In genomic region chr7:78787854-78788253, GRCh38 we compare ENCODE assay signal across 3 cellular contexts.
TF ChIP-seq lines count a peak whose summit lies in the region.

No MANE protein-coding gene starts in this region.

TF ChIP-seq in SK-N-SH, 30 proteins besides CTCF, POLR2A, EP300 and RAD21 (continued from another document):
- TF ChIP-seq YY1 (IDR thresholded peaks at IDR 0.05; ENCODE audit: low read depth) (no peak), CHD2 (IDR thresholded peaks at IDR 0.05; ENCODE audit: low read length, partially characterized antibody) (no peak), TAF1 (IDR thresholded peaks at IDR 0.05; ENCODE audit: borderline replicate concordance, low read depth, low read length) (no peak), MXI1 (IDR thresholded peaks at IDR 0.05; ENCODE audit: low read depth, low read length) (no peak), EZH2phosphoT487 (IDR thresholded peaks at IDR 0.05; ENCODE audit: borderline replicate concordance, low read depth) (no peak), ELF1 (IDR thresholded peaks at IDR 0.05) (no peak)

TF ChIP-seq in SK-N-SH treated with all-trans-retinoic acid at 6 μM for 48 hours, 23 proteins besides CTCF, POLR2A, EP300 and RAD21 (continued from another document):
- TF ChIP-seq TSHZ2 (CRISPR knock-in tag; IDR thresholded peaks at IDR 0.05), result no peak

TF ChIP-seq in WTC11, 78 proteins besides CTCF, POLR2A, EP300 and RAD21 (continued from another document):
- TF ChIP-seq AFF4 (CRISPR knock-in tag; IDR thresholded peaks at IDR 0.05; ENCODE audit: borderline replicate concordance) (no peak), SMAD3 (CRISPR knock-in tag; IDR thresholded peaks at IDR 0.05; ENCODE audit: borderline replicate concordance) (no peak), ZNF121 (CRISPR knock-in tag; IDR thresholded peaks at IDR 0.05) (no peak), PREB (CRISPR knock-in tag; IDR thresholded peaks at IDR 0.05; ENCODE audit: borderline replicate concordance) (no peak), NFYB (CRISPR knock-in tag; conservative IDR thresholded peaks at IDR 0.05; ENCODE audit: low read depth) (no peak), ZBTB43 (CRISPR knock-in tag; IDR thresholded peaks at IDR 0.05) (no peak), ETV6 (CRISPR knock-in tag; IDR thresholded peaks at IDR 0.05) (no peak), E2F4 (CRISPR knock-in tag; IDR thresholded peaks at IDR 0.05; ENCODE audit: borderline replicate concordance, low read depth) (no peak), FOXK1 (CRISPR knock-in tag; IDR thresholded peaks at IDR 0.05) (no peak), MYBL2 (CRISPR knock-in tag; IDR thresholded peaks at IDR 0.05) (no peak), STAT6 (CRISPR knock-in tag; conservative IDR thresholded peaks at IDR 0.05; ENCODE audit: low read depth) (no peak), ESRRA (CRISPR knock-in tag; IDR thresholded peaks at IDR 0.05; ENCODE audit: borderline replicate concordance) (no peak)
